Comparison of ENCODE assay signal across 34 cellular contexts in genomic region chr12:114860969-114861368, GRCh38.
"Had no signal": no experiment of that assay in that cellular context is flagged by ENCODE, and none has a peak within 500 bp of the region (broad histone marks: within the 10 kb centered on the region; RNA-seq: fewer than 3 reads in every experiment).

No MANE protein-coding gene starts in this region.

- H3K4me3 ChIP-seq: adrenal gland, ascending aorta, body of pancreas, breast epithelium, cardiac muscle cell had no signal

- FAIRE-seq: astrocyte, bronchial epithelial cell had no signal

- DNase-seq: activated effector memory CD4-positive, alpha-beta T cell treated with anti-CD3 and anti-CD28 coated beads, Interleukin-2, amount 50 U/mL, for 16 hours; activated effector memory CD4-positive, alpha-beta T cell treated with Interleukin-2 at 50 U/mL for 16 hours; activated gamma-delta T cell; activated gamma-delta T cell treated with Interleukin-2 at 50 U/mL for 16 hours; activated naive CD4-positive, alpha-beta T cell; activated naive CD4-positive, alpha-beta T cell treated with anti-CD3 and anti-CD28 coated beads for 36 hours; activated naive CD4-positive, alpha-beta T cell treated with anti-CD3 and anti-CD28 coated beads, Interleukin-2, amount 10 ng/mL, durations not matched to agents 7 days and 5 days; activated naive CD4-positive, alpha-beta T cell treated with anti-CD3 and anti-CD28 coated beads, Interleukin-2, amount 50 U/mL, for 16 hours; activated naive CD4-positive, alpha-beta T cell treated with Interleukin-2 at 50 U/mL for 16 hours; activated naive CD8-positive, alpha-beta T cell treated with anti-CD3 and anti-CD28 coated beads for 36 hours; activated naive CD8-positive, alpha-beta T cell treated with anti-CD3 and anti-CD28 coated beads, Interleukin-2, amount 10 ng/mL, durations not matched to agents 7 days and 5 days; activated naive CD8-positive, alpha-beta T cell treated with anti-CD3 and anti-CD28 coated beads, Interleukin-2, amount 50 U/mL, for 24 hours; activated T-cell treated with anti-CD3 and anti-CD28 coated beads, Interleukin-2, amount 50 U/mL, for 1 hour; activated T-cell treated with anti-CD3 and anti-CD28 coated beads, Interleukin-2, amount 50 U/mL, for 24 hours; activated T-cell treated with anti-CD3 and anti-CD28 coated beads, Interleukin-2, amount 50 U/mL, for 4 hours; activated T-cell treated with anti-CD3 and anti-CD28 coated beads, Interleukin-2, amount 50 U/mL, for 48 hours; activated T-cell treated with anti-CD3 and anti-CD28 coated beads, Interleukin-2, amount 50 U/mL, for 72 hours; adrenal gland; amniotic stem cell; amygdala; anterior cingulate cortex; aorta; body of pancreas; brain microvascular endothelial cell; caudate nucleus; central memory CD4-positive, alpha-beta T cell; cerebellar nuclear complex had no signal

- ATAC-seq: activated naive CD4-positive, alpha-beta T cell treated with anti-CD3 and anti-CD28 coated beads, Interleukin-2, amount 50 U/mL, for 72 hours; activated naive CD8-positive, alpha-beta T cell treated with anti-CD3 and anti-CD28 coated beads, Interleukin-2, amount 50 U/mL, for 24 hours; activated T-cell treated with anti-CD3 and anti-CD28 coated beads, Interleukin-2, amount 50 U/mL, for 4 hours; activated T-cell treated with anti-CD3 and anti-CD28 coated beads, Interleukin-2, amount 50 U/mL, for 72 hours; activated T-helper 17 cell treated with anti-CD3 and anti-CD28 coated beads, Interleukin-2, amount 50 U/mL, for 72 hours; body of pancreas had no signal

- H3K27ac ChIP-seq: adrenal gland, ascending aorta, body of pancreas, brain microvascular endothelial cell, breast epithelium, cardiac muscle cell had no signal

- H3K27me3 ChIP-seq: adrenal gland, ascending aorta, body of pancreas, brain microvascular endothelial cell, breast epithelium, cardiac muscle cell had no signal

- H3K36me3 ChIP-seq: adrenal gland, ascending aorta, brain microvascular endothelial cell, breast epithelium, cardiac muscle cell had no signal

- H3K9me3 ChIP-seq: adrenal gland, ascending aorta, body of pancreas had no signal

- H3K4me1 ChIP-seq: ascending aorta, body of pancreas, breast epithelium had no signal
